In genomic region chr2:141200191-141200590, GRCh38 we compare ENCODE assay signal across 26 cellular contexts.
"Had no signal": no experiment of that assay in that cellular context is flagged by ENCODE, and none has a peak within 500 bp of the region (broad histone marks: within the 10 kb centered on the region; RNA-seq: fewer than 3 reads in every experiment).

No MANE protein-coding gene starts in this region.

- H3K4me3 ChIP-seq: breast epithelium, esophagus muscularis mucosa, pancreas, prostate gland, uterus had no signal

- DNase-seq: activated B cell treated with CpG ODN at 0.5 μM for 24 hours; activated CD4-positive, alpha-beta T cell treated with anti-CD3 and anti-CD28 coated beads, Interleukin-2, amount 50 U/mL, for 1 hour; activated CD8-positive, alpha-beta memory T cell treated with anti-CD3 and anti-CD28 coated beads, Interleukin-2, amount 10 ng/mL, durations not matched to agents 7 days and 5 days; activated CD8-positive, alpha-beta T cell treated with anti-CD3 and anti-CD28 coated beads for 36 hours; activated naive CD4-positive, alpha-beta T cell; activated T-cell treated with anti-CD3 and anti-CD28 coated beads, Interleukin-2, amount 50 U/mL, for 48 hours; aorta; central memory CD4-positive, alpha-beta T cell; endodermal cell; glutamatergic neuron; islet precursor cell; left colon; naive thymus-derived CD4-positive, alpha-beta T cell; nucleus accumbens; pancreas; retina; small intestine; stimulated activated CD4-positive, alpha-beta T cell treated with anti-CD3 and anti-CD28 coated beads, Interleukin-1b, Interleukin-23, amount 100 ng/mL, for 48 hours; stimulated activated CD4-positive, alpha-beta T cell treated with anti-CD3 and anti-CD28 coated beads, Interleukin-4, amount 100 ng/mL, for 4 hours; stimulated activated CD8-positive, alpha-beta memory T cell treated with anti-CD3 and anti-CD28 coated beads, Interleukin-4, amount 100 ng/mL, for 48 hours; stimulated activated naive CD8-positive, alpha-beta T cell treated with anti-CD3 and anti-CD28 coated beads, Interleukin-15, amount 100 ng/mL, for 72 hours; substantia nigra; uterus had no signal
